1 cellular context compared by ENCODE assay signal in the genomic region with DNA sequence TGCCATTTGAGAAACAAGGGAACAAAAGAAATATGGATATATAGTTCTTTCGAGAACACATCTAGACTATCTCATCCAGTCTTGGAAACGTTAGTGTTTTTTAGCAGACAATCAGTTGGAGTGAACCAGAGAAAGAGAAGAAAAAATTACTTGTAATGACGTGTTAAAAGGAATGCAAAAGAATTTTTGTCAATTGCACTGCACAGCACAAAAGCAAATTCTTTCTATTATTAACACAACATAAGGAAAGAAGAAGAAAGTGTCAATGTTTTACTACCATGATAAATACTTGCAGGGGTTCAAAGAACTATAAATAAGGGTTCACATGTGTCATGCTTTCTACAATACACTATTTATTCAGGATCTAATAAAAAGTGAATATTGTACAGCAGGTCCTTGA.
TF ChIP-seq lines count a peak whose summit lies in the region.

No MANE protein-coding gene starts in this region.

TF ChIP-seq in SK-N-SH, 30 proteins besides CTCF, POLR2A, EP300 and RAD21 (continued from another document):
- TF ChIP-seq, protein P1, sequence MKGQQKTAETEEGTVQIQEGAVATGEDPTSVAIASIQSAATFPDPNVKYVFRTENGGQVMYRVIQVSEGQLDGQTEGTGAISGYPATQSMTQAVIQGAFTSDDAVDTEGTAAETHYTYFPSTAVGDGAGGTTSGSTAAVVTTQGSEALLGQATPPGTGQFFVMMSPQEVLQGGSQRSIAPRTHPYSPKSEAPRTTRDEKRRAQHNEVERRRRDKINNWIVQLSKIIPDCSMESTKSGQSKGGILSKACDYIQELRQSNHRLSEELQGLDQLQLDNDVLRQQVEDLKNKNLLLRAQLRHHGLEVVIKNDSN (IDR thresholded peaks at IDR 0.05; ENCODE audit: borderline replicate concordance, low read depth): no peak
- no peak for TF ChIP-seq POLR2AphosphoS5 (IDR thresholded peaks at IDR 0.05; ENCODE audit: low read depth, low read length)
- TF ChIP-seq, protein P2, sequence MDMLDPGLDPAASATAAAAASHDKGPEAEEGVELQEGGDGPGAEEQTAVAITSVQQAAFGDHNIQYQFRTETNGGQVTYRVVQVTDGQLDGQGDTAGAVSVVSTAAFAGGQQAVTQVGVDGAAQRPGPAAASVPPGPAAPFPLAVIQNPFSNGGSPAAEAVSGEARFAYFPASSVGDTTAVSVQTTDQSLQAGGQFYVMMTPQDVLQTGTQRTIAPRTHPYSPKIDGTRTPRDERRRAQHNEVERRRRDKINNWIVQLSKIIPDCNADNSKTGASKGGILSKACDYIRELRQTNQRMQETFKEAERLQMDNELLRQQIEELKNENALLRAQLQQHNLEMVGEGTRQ (IDR thresholded peaks at IDR 0.05; ENCODE audit: borderline replicate concordance, low read depth, low read length): no peak
- no peak for TF ChIP-seq SMC3 (IDR thresholded peaks at IDR 0.05; ENCODE audit: low read depth, low read length)
- TF ChIP-seq, protein P3, sequence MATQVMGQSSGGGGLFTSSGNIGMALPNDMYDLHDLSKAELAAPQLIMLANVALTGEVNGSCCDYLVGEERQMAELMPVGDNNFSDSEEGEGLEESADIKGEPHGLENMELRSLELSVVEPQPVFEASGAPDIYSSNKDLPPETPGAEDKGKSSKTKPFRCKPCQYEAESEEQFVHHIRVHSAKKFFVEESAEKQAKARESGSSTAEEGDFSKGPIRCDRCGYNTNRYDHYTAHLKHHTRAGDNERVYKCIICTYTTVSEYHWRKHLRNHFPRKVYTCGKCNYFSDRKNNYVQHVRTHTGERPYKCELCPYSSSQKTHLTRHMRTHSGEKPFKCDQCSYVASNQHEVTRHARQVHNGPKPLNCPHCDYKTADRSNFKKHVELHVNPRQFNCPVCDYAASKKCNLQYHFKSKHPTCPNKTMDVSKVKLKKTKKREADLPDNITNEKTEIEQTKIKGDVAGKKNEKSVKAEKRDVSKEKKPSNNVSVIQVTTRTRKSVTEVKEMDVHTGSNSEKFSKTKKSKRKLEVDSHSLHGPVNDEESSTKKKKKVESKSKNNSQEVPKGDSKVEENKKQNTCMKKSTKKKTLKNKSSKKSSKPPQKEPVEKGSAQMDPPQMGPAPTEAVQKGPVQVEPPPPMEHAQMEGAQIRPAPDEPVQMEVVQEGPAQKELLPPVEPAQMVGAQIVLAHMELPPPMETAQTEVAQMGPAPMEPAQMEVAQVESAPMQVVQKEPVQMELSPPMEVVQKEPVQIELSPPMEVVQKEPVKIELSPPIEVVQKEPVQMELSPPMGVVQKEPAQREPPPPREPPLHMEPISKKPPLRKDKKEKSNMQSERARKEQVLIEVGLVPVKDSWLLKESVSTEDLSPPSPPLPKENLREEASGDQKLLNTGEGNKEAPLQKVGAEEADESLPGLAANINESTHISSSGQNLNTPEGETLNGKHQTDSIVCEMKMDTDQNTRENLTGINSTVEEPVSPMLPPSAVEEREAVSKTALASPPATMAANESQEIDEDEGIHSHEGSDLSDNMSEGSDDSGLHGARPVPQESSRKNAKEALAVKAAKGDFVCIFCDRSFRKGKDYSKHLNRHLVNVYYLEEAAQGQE (IDR thresholded peaks at IDR 0.05; ENCODE audit: low read depth, low read length): no peak
- TF ChIP-seq YY1 (IDR thresholded peaks at IDR 0.05; ENCODE audit: low read depth): no peak
- TF ChIP-seq, protein P4, sequence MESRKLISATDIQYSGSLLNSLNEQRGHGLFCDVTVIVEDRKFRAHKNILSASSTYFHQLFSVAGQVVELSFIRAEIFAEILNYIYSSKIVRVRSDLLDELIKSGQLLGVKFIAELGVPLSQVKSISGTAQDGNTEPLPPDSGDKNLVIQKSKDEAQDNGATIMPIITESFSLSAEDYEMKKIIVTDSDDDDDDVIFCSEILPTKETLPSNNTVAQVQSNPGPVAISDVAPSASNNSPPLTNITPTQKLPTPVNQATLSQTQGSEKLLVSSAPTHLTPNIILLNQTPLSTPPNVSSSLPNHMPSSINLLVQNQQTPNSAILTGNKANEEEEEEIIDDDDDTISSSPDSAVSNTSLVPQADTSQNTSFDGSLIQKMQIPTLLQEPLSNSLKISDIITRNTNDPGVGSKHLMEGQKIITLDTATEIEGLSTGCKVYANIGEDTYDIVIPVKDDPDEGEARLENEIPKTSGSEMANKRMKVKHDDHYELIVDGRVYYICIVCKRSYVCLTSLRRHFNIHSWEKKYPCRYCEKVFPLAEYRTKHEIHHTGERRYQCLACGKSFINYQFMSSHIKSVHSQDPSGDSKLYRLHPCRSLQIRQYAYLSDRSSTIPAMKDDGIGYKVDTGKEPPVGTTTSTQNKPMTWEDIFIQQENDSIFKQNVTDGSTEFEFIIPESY (IDR thresholded peaks at IDR 0.05; ENCODE audit: borderline replicate concordance, low read depth): no peak
